In the genomic region with DNA sequence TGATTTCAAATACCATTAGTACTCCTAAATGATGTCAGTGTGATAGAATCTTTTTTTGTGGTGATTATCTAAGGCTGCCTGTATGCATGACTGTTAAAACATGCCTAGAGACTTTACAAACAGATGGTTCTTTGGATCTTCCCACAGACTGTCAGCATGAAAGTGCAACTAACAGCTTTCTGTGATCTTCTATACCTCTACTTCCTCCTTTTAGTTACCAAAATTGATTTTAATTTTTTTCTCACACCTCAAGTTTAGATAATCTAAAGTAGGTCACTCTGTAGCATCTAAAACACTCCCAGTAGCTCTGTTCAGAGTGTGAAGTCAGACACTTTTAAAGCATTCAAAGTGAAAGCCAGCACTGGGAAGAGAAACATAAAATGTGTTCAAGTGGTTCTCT, we compare ENCODE assay signal across 9 cellular contexts.
A peak's percentile ranks its signal among the peaks of the same experiment; 100 is the strongest.
DNase-seq lines count a peak whose midpoint lies in the region; ATAC-seq lines count a peak whose summit lies in the region.
"Had no signal": no experiment of that assay in that cellular context is flagged by ENCODE, and none has a peak within 500 bp of the region (broad histone marks: within the 10 kb centered on the region; RNA-seq: fewer than 3 reads in every experiment).

No MANE protein-coding gene starts in this region.

- peaks cover 18% of the 10 kb centered on the region for H3K4me1 Mint-ChIP-seq in memory B cell

- no peak overlapping the region for H3K27ac ChIP-seq in substantia nigra (ENCODE audit: low read depth, low read length, poor library complexity, severe bottlenecking)
- H3K27ac ChIP-seq: thoracic aorta had no signal

- H3K36me3 Mint-ChIP-seq in memory B cell = no peaks in the 10 kb centered on the region

- H3K27me3 Mint-ChIP-seq in memory B cell = peaks cover 3% of the 10 kb centered on the region

- H3K4me3 Mint-ChIP-seq in memory B cell = no peak overlapping the region

- peak; percentile 23 to 79 for DNase-seq in NOMO-1 (lab: John Stamatoyannopoulos, UW; ENCODE audit: unreplicated experiment in 2 of 2)
- peak in 1 of 2 donors; percentile 5 for DNase-seq in memory B cell (ENCODE audit: low spot score in 2 of 2)
- DNase-seq in substantia nigra (lab: John Stamatoyannopoulos, UW) = no peak
- DNase-seq in iPS-NIHi7 (ENCODE audit: extremely low spot score) = no peak
- DNase-seq in 8988T = no peak
- no peak for DNase-seq in activated CD4-positive, alpha-beta T cell treated with anti-CD3 and anti-CD28 coated beads for 1 hour

- ATAC-seq in GM18861 (IDR thresholded peaks at IDR 0.05; ENCODE audit: unreplicated experiment) = peak; percentile 88
- ATAC-seq in HG02623 (IDR thresholded peaks at IDR 0.05; ENCODE audit: unreplicated experiment) = peak; percentile 95
- ATAC-seq in memory B cell (ENCODE audit: low read depth) = peak; percentile 93

- H3K27ac Mint-ChIP-seq in memory B cell = no peak overlapping the region

- H3K9me3 Mint-ChIP-seq in memory B cell = no peaks in the 10 kb centered on the region

Comparison
In these comparisons a context has a peak if more than half of its experiments do, and no peak if none do; other contexts are left out.
1. DNase-seq: peak in NOMO-1 (2 of 2); none in substantia nigra (0 of 49), iPS-NIHi7 (single experiment), 8988T (single experiment) and activated CD4-positive, alpha-beta T cell treated with anti-CD3 and anti-CD28 coated beads for 1 hour (single experiment).
2. Peak in every context shown above with its lines, with median percentiles within 50 percentile points of each other: ATAC-seq.